14 cellular contexts compared by ENCODE assay signal in the genomic region with DNA sequence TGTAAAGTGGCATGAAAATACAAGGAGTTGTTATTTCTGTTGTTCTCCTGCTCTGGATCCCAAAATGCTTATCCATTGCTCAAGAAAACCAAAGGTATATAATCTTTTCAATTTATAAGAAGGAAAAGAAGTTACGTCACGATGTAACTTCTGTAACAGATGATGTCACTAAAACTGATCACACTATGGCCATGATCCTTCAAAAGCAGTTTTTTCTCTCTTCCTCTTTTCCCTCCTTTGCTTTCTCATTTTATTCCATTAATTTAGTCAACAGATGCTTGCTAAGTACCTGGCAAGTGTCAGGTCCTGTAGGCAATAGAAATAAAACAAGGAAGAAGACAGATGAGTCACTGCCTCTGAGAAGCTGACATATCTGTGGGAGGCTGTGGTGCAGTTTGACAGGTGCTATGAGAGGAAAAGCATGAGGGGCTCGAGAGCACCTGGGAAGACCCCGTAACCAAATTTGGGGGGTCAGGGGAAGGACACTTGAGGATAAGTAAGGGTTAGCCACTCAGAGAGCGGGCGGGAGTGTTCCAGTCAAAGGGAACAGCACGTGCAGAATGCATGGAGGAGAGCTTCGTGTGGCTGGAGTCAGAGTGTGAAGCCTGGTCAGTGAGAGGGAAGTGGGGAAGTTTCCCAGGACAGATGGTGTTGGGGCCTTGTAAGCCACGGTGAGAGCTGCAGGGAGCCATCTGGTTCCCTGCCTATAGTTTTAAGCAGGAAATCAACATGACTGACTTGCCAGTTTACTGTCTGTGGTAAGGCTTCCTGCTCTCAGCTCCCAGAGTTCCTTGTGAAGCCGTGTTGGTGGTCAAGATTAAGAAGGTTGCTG.
DNase-seq lines count a peak whose midpoint lies in the region; ATAC-seq and TF ChIP-seq lines count a peak whose summit lies in the region.
"Had no signal": no experiment of that assay in that cellular context is flagged by ENCODE, and none has a peak within 500 bp of the region (broad histone marks: within the 10 kb centered on the region; RNA-seq: fewer than 3 reads in every experiment).

No MANE protein-coding gene starts in this region.

- H3K27me3 ChIP-seq in HL-60 (ENCODE audit: insufficient read depth, poor library complexity, severe bottlenecking) (no peaks in the 10 kb centered on the region), foreskin keratinocyte (no peaks in the 10 kb centered on the region)

- TF ChIP-seq CTCF in HL-60 (IDR thresholded peaks at IDR 0.05; ENCODE audit: insufficient read depth, low read length) (no peak), foreskin keratinocyte (conservative IDR thresholded peaks at IDR 0.05) (no peak)

- in situ Hi-C loops in Caki2 (cut with HindIII; ENCODE audit: low pct_unique_long_range_greater_than_20kb, low sequenced_read_pairs): no loop called here

- H3K4me1 ChIP-seq in foreskin keratinocyte: no peaks in the 10 kb centered on the region

- H3K4me3 ChIP-seq in HL-60 (replicated peaks; ENCODE audit: insufficient read depth, low read length): no peak overlapping the region
- H3K4me3 ChIP-seq: PC-9 had no signal

- ATAC-seq in SK-N-SH treated with all-trans-retinoic acid at 6 μM for 48 hours (no peak), foreskin keratinocyte (peak; percentile 40), HG03159 (IDR thresholded peaks at IDR 0.05; ENCODE audit: unreplicated experiment) (no peak)
- ATAC-seq: activated T-cell treated with anti-CD3 and anti-CD28 coated beads, Interleukin-2, amount 50 U/mL, for 4 hours had no signal

- H3K27ac ChIP-seq in HL-60 (replicated peaks): no peak overlapping the region
- H3K27ac ChIP-seq in foreskin keratinocyte: no peak overlapping the region
- H3K27ac ChIP-seq: C4-2B, PC-9, VCaP had no signal

- DNase-seq in Caki2 (ENCODE audit: low read depth): peak; percentile 17
- peak; percentile 15 to 28 for DNase-seq in HL-60 (ENCODE audit: low read depth in 1 of 2, low spot score in 1 of 2)
- peak in 1 of 2 donors; percentile 30 for DNase-seq in foreskin keratinocyte
- DNase-seq in SW480 (ENCODE audit: low spot score): no peak
- DNase-seq in mesenteric fat pad (ENCODE audit: low spot score): no peak
- DNase-seq in dedifferentiated amniotic fluid mesenchymal stem cell (ENCODE audit: extremely low spot score): no peak
- DNase-seq: activated T-cell treated with anti-CD3 and anti-CD28 coated beads, Interleukin-2, amount 50 U/mL, for 4 hours; NCI-H1417 treated with DMSO at 0.1 percent for 48 hours; stimulated activated CD4-positive, alpha-beta T cell treated with anti-CD3 and anti-CD28 coated beads, Interleukin-15, amount 100 ng/mL, for 24 hours had no signal

TF ChIP-seq in SK-N-SH treated with all-trans-retinoic acid at 6 μM for 48 hours, 23 proteins besides CTCF, POLR2A, EP300 and RAD21:
- TF ChIP-seq ESRRG (CRISPR knock-in tag; IDR thresholded peaks at IDR 0.05): no peak
- TF ChIP-seq SNAI2 (CRISPR knock-in tag; IDR thresholded peaks at IDR 0.05): no peak
- no peak for TF ChIP-seq OSR1 (CRISPR knock-in tag; IDR thresholded peaks at IDR 0.05)
- TF ChIP-seq RARB (CRISPR knock-in tag; IDR thresholded peaks at IDR 0.05): no peak
- peak; percentile 17; the same call in 1 of the 2 replicates for TF ChIP-seq ISL1 (CRISPR knock-in tag; IDR thresholded peaks at IDR 0.05)
- TF ChIP-seq ZC3H10 (CRISPR knock-in tag; IDR thresholded peaks at IDR 0.05): no peak
- TF ChIP-seq ARNTL (CRISPR knock-in tag; IDR thresholded peaks at IDR 0.05; ENCODE audit: borderline replicate concordance, low read depth): no peak
- TF ChIP-seq, protein P1, sequence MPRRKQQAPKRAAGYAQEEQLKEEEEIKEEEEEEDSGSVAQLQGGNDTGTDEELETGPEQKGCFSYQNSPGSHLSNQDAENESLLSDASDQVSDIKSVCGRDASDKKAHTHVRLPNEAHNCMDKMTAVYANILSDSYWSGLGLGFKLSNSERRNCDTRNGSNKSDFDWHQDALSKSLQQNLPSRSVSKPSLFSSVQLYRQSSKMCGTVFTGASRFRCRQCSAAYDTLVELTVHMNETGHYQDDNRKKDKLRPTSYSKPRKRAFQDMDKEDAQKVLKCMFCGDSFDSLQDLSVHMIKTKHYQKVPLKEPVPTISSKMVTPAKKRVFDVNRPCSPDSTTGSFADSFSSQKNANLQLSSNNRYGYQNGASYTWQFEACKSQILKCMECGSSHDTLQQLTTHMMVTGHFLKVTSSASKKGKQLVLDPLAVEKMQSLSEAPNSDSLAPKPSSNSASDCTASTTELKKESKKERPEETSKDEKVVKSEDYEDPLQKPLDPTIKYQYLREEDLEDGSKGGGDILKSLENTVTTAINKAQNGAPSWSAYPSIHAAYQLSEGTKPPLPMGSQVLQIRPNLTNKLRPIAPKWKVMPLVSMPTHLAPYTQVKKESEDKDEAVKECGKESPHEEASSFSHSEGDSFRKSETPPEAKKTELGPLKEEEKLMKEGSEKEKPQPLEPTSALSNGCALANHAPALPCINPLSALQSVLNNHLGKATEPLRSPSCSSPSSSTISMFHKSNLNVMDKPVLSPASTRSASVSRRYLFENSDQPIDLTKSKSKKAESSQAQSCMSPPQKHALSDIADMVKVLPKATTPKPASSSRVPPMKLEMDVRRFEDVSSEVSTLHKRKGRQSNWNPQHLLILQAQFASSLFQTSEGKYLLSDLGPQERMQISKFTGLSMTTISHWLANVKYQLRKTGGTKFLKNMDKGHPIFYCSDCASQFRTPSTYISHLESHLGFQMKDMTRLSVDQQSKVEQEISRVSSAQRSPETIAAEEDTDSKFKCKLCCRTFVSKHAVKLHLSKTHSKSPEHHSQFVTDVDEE (CRISPR knock-in tag; IDR thresholded peaks at IDR 0.05): no peak

Comparison
In these comparisons a context has a peak if more than half of its experiments do, and no peak if none do; other contexts are left out.
1. DNase-seq: peak in Caki2 (single experiment) and HL-60 (2 of 2); none in SW480 (single experiment), mesenteric fat pad (single experiment) and dedifferentiated amniotic fluid mesenchymal stem cell (single experiment).